Comparison of ENCODE assay signal across 8 cellular contexts in genomic region chr7:47571355-47572100, GRCh38. TPM values are rescaled to one million over a fixed set of nuclear protein-coding genes. Genes with fewer than 3 reads are reported as not detected.
DNase-seq lines count a peak whose midpoint lies in the region; ATAC-seq and TF ChIP-seq lines count a peak whose summit lies in the region.

No MANE protein-coding gene starts in this region.

- no peak for ATAC-seq in HG02852 (IDR thresholded peaks at IDR 0.05; ENCODE audit: unreplicated experiment)

- H3K4me1 ChIP-seq in SJSA1 (replicated peaks), result peaks cover 69% of the 10 kb centered on the region
- peaks cover 5% of the 10 kb centered on the region for H3K4me1 ChIP-seq in prostate gland (replicated peaks)

- H3K4me3 ChIP-seq in SJSA1, result peak overlapping the region; percentile 1; the same call in 1 of the 2 replicates
- no peak overlapping the region for H3K4me3 ChIP-seq in prostate gland

- H3K9me3 ChIP-seq in SJSA1 (replicated peaks) (no peaks in the 10 kb centered on the region), prostate gland (no peaks in the 10 kb centered on the region)

- TF ChIP-seq POLR2A in prostate gland (IDR thresholded peaks at IDR 0.05), result no peak

- intact Hi-C loops in prostate gland (cut with DNase I), result loop anchor here (5.0 to 10.0 kb wide), 3 partner anchors 59 to 213 kb away; no protein-coding TSS in a partner anchor

- H3K27me3 ChIP-seq in SJSA1 (replicated peaks) (no peaks in the 10 kb centered on the region), prostate gland (replicated peaks; ENCODE audit: insufficient read depth) (no peaks in the 10 kb centered on the region)

- 9% methylated on average over 23 of the region's 23 CpGs for WGBS in prostate gland

- peak; percentile 56 for DNase-seq in SKM-1 treated with dmso at 0.1 percent for 144 hours (lab: John Stamatoyannopoulos, UW; ENCODE audit: unreplicated experiment)
- no peak for DNase-seq in SKM-1 (lab: John Stamatoyannopoulos, UW; ENCODE audit: unreplicated experiment)
- peak; percentile 96 for DNase-seq in SJSA1 (ENCODE audit: low read depth in 1 of 2, low spot score in 2 of 2)
- peak; percentile 40 for DNase-seq in globus pallidus (ENCODE audit: low spot score)
- DNase-seq in prostate gland (ENCODE audit: low spot score), result no peak
- no peak for DNase-seq in activated effector memory CD4-positive, alpha-beta T cell treated with anti-CD3 and anti-CD28 coated beads, Interleukin-2, amount 50 U/mL, for 16 hours
- no peak for DNase-seq in cerebellum (ENCODE audit: low spot score)

- H3K27ac ChIP-seq in SJSA1 (peak overlapping the region; percentile 68), prostate gland (peak overlapping the region; percentile 57 to 66)

- H3K36me3 ChIP-seq in SJSA1 (peaks cover 47% of the 10 kb centered on the region), prostate gland (no peaks in the 10 kb centered on the region)

- no peak for TF ChIP-seq CTCF in prostate gland (IDR thresholded peaks at IDR 0.05)

RNA-seq across cellular contexts. Expression of gene TNS3, which starts 10.4 kb away (rescaled TPM):
- 56.9 and 92.5 TPM in 2 replicates for total RNA-seq in SJSA1 (2014; rRNA removed; shearing (Covaris generic))
- 10 to 100 TPM; 19.5 to 95.8 TPM for total RNA-seq in prostate gland
- 37.5 TPM for total RNA-seq in cerebellum

Comparison
In these comparisons a context has a peak if more than half of its experiments do, and no peak if none do; other contexts are left out.
1. DNase-seq: peak in SKM-1 treated with dmso at 0.1 percent for 144 hours (single experiment), SJSA1 (2 of 2) and globus pallidus (single experiment); none in SKM-1 (single experiment), prostate gland (single experiment), activated effector memory CD4-positive, alpha-beta T cell treated with anti-CD3 and anti-CD28 coated beads, Interleukin-2, amount 50 U/mL, for 16 hours (single experiment) and cerebellum (single experiment).